In genomic region chr5:149546974-149547373, GRCh38 we compare ENCODE assay signal across 2 cellular contexts.
TF ChIP-seq lines count a peak whose summit lies in the region.

No MANE protein-coding gene starts in this region.

TF ChIP-seq in IMR-90, 13 proteins besides CTCF, POLR2A, EP300 and RAD21:
- TF ChIP-seq ELK1 (IDR thresholded peaks at IDR 0.05; ENCODE audit: borderline replicate concordance, low read depth, low read length) (no peak), RFX5 (IDR thresholded peaks at IDR 0.05; ENCODE audit: low read depth, low read length) (no peak), FOS (IDR thresholded peaks at IDR 0.05; ENCODE audit: low read depth, low read length) (no peak), MAFK (IDR thresholded peaks at IDR 0.05; ENCODE audit: low read depth, low read length) (no peak), BHLHE40 (IDR thresholded peaks at IDR 0.05; ENCODE audit: low read depth, low read length) (no peak), RCOR1 (IDR thresholded peaks at IDR 0.05; ENCODE audit: insufficient replicate concordance, low read length) (no peak), NFE2L2 (IDR thresholded peaks at IDR 0.05; ENCODE audit: low read depth, low read length) (no peak), MXI1 (IDR thresholded peaks at IDR 0.05; ENCODE audit: borderline replicate concordance, low read depth, low read length) (no peak), CHD1 (IDR thresholded peaks at IDR 0.05; ENCODE audit: low read depth, low read length) (no peak), MAZ (IDR thresholded peaks at IDR 0.05; ENCODE audit: borderline replicate concordance, low read depth, low read length) (no peak), SMC3 (IDR thresholded peaks at IDR 0.05; ENCODE audit: low read depth, low read length) (no peak)

TF ChIP-seq in K562, 482 proteins besides CTCF, POLR2A, EP300 and RAD21:
- TF ChIP-seq SAFB (IDR thresholded peaks at IDR 0.05; ENCODE audit: borderline replicate concordance, low read depth, low read length) (no peak), SUPT5H (IDR thresholded peaks at IDR 0.05) (peak; percentile 50; the same call in 1 of the 2 replicates), U2AF1 (optimal IDR thresholded peaks at IDR 0.05; ENCODE audit: low read depth, low read length) (no peak)
